ENCODE assay signal across 27 cellular contexts in genomic region chr12:26520869-26521268, GRCh38.
DNase-seq lines count a peak whose midpoint lies in the region; ATAC-seq and TF ChIP-seq lines count a peak whose summit lies in the region.
"Had no signal": no experiment of that assay in that cellular context is flagged by ENCODE, and none has a peak within 500 bp of the region (broad histone marks: within the 10 kb centered on the region; RNA-seq: fewer than 3 reads in every experiment).

No MANE protein-coding gene starts in this region.

- H3K4me2 ChIP-seq in SK-N-SH, result no peak overlapping the region
- H3K4me2 ChIP-seq: PC-9 had no signal

- DNase-seq in GM06990 (ENCODE audit: extremely low read depth, insufficient read length) (peak; percentile 34), anterior cingulate cortex (lab: John Stamatoyannopoulos, UW) (no peak), CD1c-positive myeloid dendritic cell (ENCODE audit: extremely low spot score) (no peak), SHP77 treated with DMSO at 0.1 percent for 48 hours (lab: John Stamatoyannopoulos, UW) (no peak), SK-N-SH (no peak)
- DNase-seq: ACHN, activated gamma-delta T cell treated with Interleukin-2 at 50 U/mL for 16 hours, activated T-cell treated with anti-CD3 and anti-CD28 coated beads for 4 hours, adrenal gland, GDM1, H9, heart left ventricle, left lung, natural killer cell, NCI-H187, NCI-H226, NCI-H82, PC-9, posterior cingulate gyrus, sigmoid colon, SJCRH30, testis, WERI-Rb-1 had no signal

- no peaks in the 10 kb centered on the region; the same call in 1 of the 2 replicates for H3K79me2 ChIP-seq in SK-N-SH (ENCODE audit: insufficient read depth)

- POLR2A ChIA-PET in SK-N-SH (lab: Yijun Ruan, JAX), result no interaction called here

- H3F3A ChIP-seq in SK-N-SH (replicated peaks; ENCODE audit: insufficient read depth), result peaks cover 8% of the 10 kb centered on the region

- TF ChIP-seq RAD21 in SK-N-SH (IDR thresholded peaks at IDR 0.05; ENCODE audit: low read length), result no peak

- no peaks in the 10 kb centered on the region for H3K9me2 ChIP-seq in SK-N-SH

- no peak overlapping the region for H3K9ac ChIP-seq in SK-N-SH

- H3K9me3 ChIP-seq in SK-N-SH, result peaks cover 26% of the 10 kb centered on the region
- H3K9me3 ChIP-seq: testis had no signal

- H3K27me3 ChIP-seq in GM06990 (replicated peaks; ENCODE audit: control insufficient read depth, insufficient read depth, low read length) (no peaks in the 10 kb centered on the region), SK-N-SH (ENCODE audit: insufficient read depth) (no peaks in the 10 kb centered on the region)
- H3K27me3 ChIP-seq: adrenal gland, heart left ventricle, left lung, sigmoid colon, SJCRH30, testis had no signal

- peaks cover 4 to 8% of the 10 kb centered on the region in 2 experiments; a peak in 3 of 4 replicates for H3K4me1 ChIP-seq in SK-N-SH (ENCODE audit: control insufficient read depth in 1 of 2, insufficient read depth in 2 of 2, low read depth in 1 of 2, low read length in 1 of 2)
- H3K4me1 ChIP-seq: SJCRH30, testis had no signal

- CTCF ChIA-PET in SK-N-SH (lab: Yijun Ruan, JAX), result no interaction called here

- H2AFZ ChIP-seq in SK-N-SH (ENCODE audit: low read depth), result no peak overlapping the region
- H2AFZ ChIP-seq: PC-9 had no signal

- H3K27ac ChIP-seq in SK-N-SH (ENCODE audit: low read depth in 2 of 2, low read length in 1 of 2), result no peak overlapping the region
- H3K27ac ChIP-seq: adrenal gland, C4-2B, heart left ventricle, PC-9, sigmoid colon, SJCRH30, testis, WERI-Rb-1 had no signal

- no peak for TF ChIP-seq EP300 in SK-N-SH (IDR thresholded peaks at IDR 0.05; ENCODE audit: borderline replicate concordance in 1 of 2, low read depth in 1 of 2, low read length in 1 of 2)

- H4K20me1 ChIP-seq in SK-N-SH (ENCODE audit: insufficient read depth), result no peaks in the 10 kb centered on the region

- H3K36me3 ChIP-seq in GM06990 (ENCODE audit: control insufficient read depth, insufficient read depth, low read length), result no peaks in the 10 kb centered on the region
- H3K36me3 ChIP-seq in SK-N-SH (replicated peaks in 1 of 2; ENCODE audit: control insufficient read depth in 1 of 2, insufficient read depth in 2 of 2, low read length in 1 of 2), result peaks cover 0 to 11% of the 10 kb centered on the region in 2 experiments
- H3K36me3 ChIP-seq: adrenal gland, left lung, sigmoid colon, SJCRH30, WERI-Rb-1 had no signal

- TF ChIP-seq CTCF in GM06990 (IDR thresholded peaks at IDR 0.05; ENCODE audit: insufficient read depth, low read length, poor library complexity, severe bottlenecking) (no peak), SK-N-SH (IDR thresholded peaks at IDR 0.05) (no peak)

- ATAC-seq in GM18873 (IDR thresholded peaks at IDR 0.05; ENCODE audit: low FRiP score, unreplicated experiment), result peak; percentile 49
- peak; percentile 72 for ATAC-seq in HG02885 (IDR thresholded peaks at IDR 0.05; ENCODE audit: poor library complexity, unreplicated experiment)
- ATAC-seq in HG03565 (IDR thresholded peaks at IDR 0.05; ENCODE audit: unreplicated experiment), result peak; percentile 51
- ATAC-seq: heart left ventricle, left lung, natural killer cell had no signal

- H3K4me3 ChIP-seq in GM06990 (replicated peaks; ENCODE audit: low read depth, low read length) (no peak overlapping the region), SK-N-SH (ENCODE audit: low read depth in 2 of 2, low read length in 1 of 2) (no peak overlapping the region)
- H3K4me3 ChIP-seq: adrenal gland, heart left ventricle, left lung, PC-9, sigmoid colon, SJCRH30, testis had no signal

TF ChIP-seq in SK-N-SH, 30 proteins besides CTCF, POLR2A, EP300 and RAD21:
- TF ChIP-seq USF2 (IDR thresholded peaks at IDR 0.05; ENCODE audit: borderline replicate concordance, low read depth, low read length) (no peak), ELF1 (IDR thresholded peaks at IDR 0.05) (no peak), PBX3 (IDR thresholded peaks at IDR 0.05) (no peak), EZH2phosphoT487 (IDR thresholded peaks at IDR 0.05; ENCODE audit: borderline replicate concordance, low read depth) (no peak), POLR2AphosphoS5 (IDR thresholded peaks at IDR 0.05; ENCODE audit: low read depth, low read length) (no peak), IRF3 (IDR thresholded peaks at IDR 0.05; ENCODE audit: low read depth, low read length) (no peak), GATA2 (CRISPR knock-in tag; IDR thresholded peaks at IDR 0.05) (no peak), MXI1 (IDR thresholded peaks at IDR 0.05; ENCODE audit: low read depth, low read length) (no peak), SMC3 (IDR thresholded peaks at IDR 0.05; ENCODE audit: low read depth, low read length) (no peak), JUND (IDR thresholded peaks at IDR 0.05) (no peak), FOXJ3 (CRISPR knock-in tag; IDR thresholded peaks at IDR 0.05) (no peak)
